In genomic region chr2:108189316-108189715, GRCh38 we compare ENCODE assay signal across 26 cellular contexts. TPM values are rescaled to one million over a fixed set of nuclear protein-coding genes. Genes with fewer than 3 reads are reported as not detected.
DNase-seq lines count a peak whose midpoint lies in the region; ATAC-seq, FAIRE-seq and TF ChIP-seq lines count a peak whose summit lies in the region.
"Had no signal": no experiment of that assay in that cellular context is flagged by ENCODE, and none has a peak within 500 bp of the region (broad histone marks: within the 10 kb centered on the region; RNA-seq: fewer than 3 reads in every experiment).

No MANE protein-coding gene starts in this region.

- H3K36me3 Mint-ChIP-seq in nephron progenitor cell (ENCODE audit: low read depth) = no peaks in the 10 kb centered on the region
- H3K36me3 Mint-ChIP-seq: naive thymus-derived CD4-positive, alpha-beta T cell; stimulated activated memory B cell treated with anti-CD40 and anti-IgM and Interleukin-4, amounts not matched to agents 10 μg/mL and 1 μg/mL and 100 μg/mL, for 72 hours; type B pancreatic cell had no signal

- H2BK20ac ChIP-seq in H1 (ENCODE audit: low read length) = no peak overlapping the region

- BruUV-seq in PC-9 (replicated peaks; lab: Mats Ljungman, UMichigan) = no TSS peak

- H2BK120ac ChIP-seq in H1 (replicated peaks; ENCODE audit: low read depth, low read length) = no peak overlapping the region

- H3K56ac ChIP-seq in H1 (replicated peaks; ENCODE audit: insufficient read length, low read depth, low read length) = no peak overlapping the region

- H3K14ac ChIP-seq in H1 (ENCODE audit: insufficient read length) = no peak overlapping the region

- H3K27me3 ChIP-seq in PC-9 (ENCODE audit: insufficient read depth, low read depth) (no peaks in the 10 kb centered on the region), H1 (replicated peaks in 1 of 4; ENCODE audit: control insufficient read depth in 3 of 4, extremely low read depth in 1 of 4, insufficient read depth in 3 of 4, low read length in 3 of 4) (no peaks in the 10 kb centered on the region), pancreas (peaks cover 0 to 2% (median 0%) of the 10 kb centered on the region in 4 donors), prostate gland (replicated peaks; ENCODE audit: insufficient read depth) (no peaks in the 10 kb centered on the region)
- H3K27me3 ChIP-seq: BE2C, body of pancreas had no signal

- H3K4me1 ChIP-seq in PC-9 (replicated peaks; ENCODE audit: insufficient read depth) = peaks cover 11% of the 10 kb centered on the region
- no peaks in the 10 kb centered on the region for H3K4me1 ChIP-seq in H1 (replicated peaks in 1 of 4; ENCODE audit: control insufficient read depth in 3 of 4, insufficient read depth in 4 of 4, low read length in 3 of 4)
- no peaks in the 10 kb centered on the region for H3K4me1 ChIP-seq in pancreas
- no peaks in the 10 kb centered on the region for H3K4me1 ChIP-seq in prostate gland (replicated peaks)
- H3K4me1 ChIP-seq: BE2C, body of pancreas, lower lobe of right lung had no signal

- DNase-seq in HCEC 1CT (peak; percentile 60), PC-9 (no peak), H1 (ENCODE audit: low read depth in 1 of 2, low spot score in 2 of 2) (no peak), nephron progenitor cell (no peak), pancreas (no peak), NAMALWA (ENCODE audit: low spot score) (no peak), prostate gland (ENCODE audit: low spot score) (no peak)
- DNase-seq: activated CD4-positive, alpha-beta T cell treated with anti-CD3 and anti-CD28 coated beads, Interleukin-2, amount 10 ng/mL, durations not matched to agents 24 days and 14 days; activated CD8-positive, alpha-beta memory T cell treated with anti-CD3 and anti-CD28 coated beads, Interleukin-2, amount 50 U/mL, for 48 hours; activated naive CD4-positive, alpha-beta T cell; BE2C; body of pancreas; H9; lower lobe of right lung; naive thymus-derived CD4-positive, alpha-beta T cell; NCI-H1436; NCI-H2227 treated with DMSO at 0.1 percent for 48 hours; posterior cingulate gyrus; stimulated activated CD4-positive, alpha-beta T cell treated with anti-CD3 and anti-CD28 coated beads, Interleukin-12 subunit alpha, Interleukin-12 subunit beta, amount 100 ng/mL, for 4 hours had no signal

- H3K23ac ChIP-seq in H1 (ENCODE audit: insufficient read length) = no peak overlapping the region

- H3K4me1 Mint-ChIP-seq in nephron progenitor cell = peaks cover 17% of the 10 kb centered on the region
- H3K4me1 Mint-ChIP-seq: activated CD4-positive, alpha-beta T cell treated with anti-CD3 and anti-CD28 coated beads, Interleukin-2, amount 10 ng/mL, durations not matched to agents 24 days and 14 days; naive thymus-derived CD4-positive, alpha-beta T cell; stimulated activated memory B cell treated with anti-CD40 and anti-IgM and Interleukin-4, amounts not matched to agents 10 μg/mL and 1 μg/mL and 100 μg/mL, for 72 hours had no signal

- ATAC-seq in pancreas (no peak), HG02759 (IDR thresholded peaks at IDR 0.05; ENCODE audit: unreplicated experiment) (no peak)
- ATAC-seq: body of pancreas; lower lobe of right lung; naive thymus-derived CD4-positive, alpha-beta T cell; stimulated activated memory B cell treated with anti-CD40 and anti-IgM and Interleukin-4, amounts not matched to agents 10 μg/mL and 1 μg/mL and 100 μg/mL, for 72 hours had no signal

- no peak for TF ChIP-seq EP300 in H1 (IDR thresholded peaks at IDR 0.05; ENCODE audit: borderline replicate concordance in 1 of 2, low read depth in 2 of 2, low read length in 2 of 2)

- H3K79me1 ChIP-seq in H1 (ENCODE audit: low read depth, low read length) = no peaks in the 10 kb centered on the region

- FAIRE-seq in H1 (lab: Jason Lieb, UNC) (no peak), pancreas (lab: Jason Lieb, UNC) (no peak)
- FAIRE-seq: D721Med had no signal

- no peak overlapping the region for H4K5ac ChIP-seq in H1 (ENCODE audit: insufficient read length, low read depth, low read length)

- TF ChIP-seq RAD21 in H1 (IDR thresholded peaks at IDR 0.05 in 1 of 2, conservative IDR thresholded peaks at IDR 0.05 in 1 of 2; ENCODE audit: low read depth in 2 of 2, low read length in 2 of 2) = no peak

- no peak overlapping the region for H4K91ac ChIP-seq in H1 (replicated peaks; ENCODE audit: insufficient read length, low read length)

- H4K20me1 ChIP-seq in PC-9 (ENCODE audit: insufficient read depth) = no peaks in the 10 kb centered on the region
- H4K20me1 ChIP-seq in H1 (replicated peaks in 1 of 2; ENCODE audit: control insufficient read depth in 1 of 2, insufficient read depth in 2 of 2, low read length in 2 of 2) = no peaks in the 10 kb centered on the region

- intact Hi-C loops in PC-9 (cut with micrococcal nuclease; ENCODE audit: unreplicated experiment) = no loop called here
- intact Hi-C loops in pancreas (cut with DNase I) = no loop called here
- intact Hi-C loops in prostate gland (cut with DNase I) = no loop called here

- H3K4me3 Mint-ChIP-seq in nephron progenitor cell = no peak overlapping the region
- H3K4me3 Mint-ChIP-seq: activated CD4-positive, alpha-beta T cell treated with anti-CD3 and anti-CD28 coated beads, Interleukin-2, amount 10 ng/mL, durations not matched to agents 24 days and 14 days; dendritic cell treated with granulocyte-macrophage colony-stimulating factor and Interleukin-4, amounts not matched to agents 40 ng/mL and 50 ng/mL, for 4 days; H9; naive thymus-derived CD4-positive, alpha-beta T cell; stimulated activated memory B cell treated with anti-CD40 and anti-IgM and Interleukin-4, amounts not matched to agents 10 μg/mL and 1 μg/mL and 100 μg/mL, for 72 hours; type B pancreatic cell had no signal

- H2BK15ac ChIP-seq in H1 (ENCODE audit: low read length) = no peak overlapping the region

- TF ChIP-seq CTCF in PC-9 (conservative IDR thresholded peaks at IDR 0.05) (no peak), H1 (IDR thresholded peaks at IDR 0.05; ENCODE audit: control extremely low read depth in 1 of 3, insufficient read depth in 1 of 3, low read depth in 1 of 3, low read length in 3 of 3) (no peak), nephron progenitor cell (IDR thresholded peaks at IDR 0.05) (no peak), pancreas (IDR thresholded peaks at IDR 0.05) (no peak), prostate gland (IDR thresholded peaks at IDR 0.05) (no peak)

- H3K79me2 ChIP-seq in PC-9 (ENCODE audit: low read depth) = no peaks in the 10 kb centered on the region
- H3K79me2 ChIP-seq in H1 (ENCODE audit: control insufficient read depth in 1 of 2, insufficient read depth in 2 of 2, low read length in 2 of 2) = no peaks in the 10 kb centered on the region

- no peak overlapping the region for H3K4ac ChIP-seq in H1 (replicated peaks; ENCODE audit: insufficient read length, low read depth, low read length)

- H3F3A ChIP-seq in PC-9 (ENCODE audit: insufficient read depth, low read depth) = peaks cover 11% of the 10 kb centered on the region

- H3K18ac ChIP-seq in H1 (ENCODE audit: extremely low read depth, low read length) = no peak overlapping the region

- peak overlapping the region; percentile 71 for H3K27ac Mint-ChIP-seq in nephron progenitor cell
- H3K27ac Mint-ChIP-seq: activated CD4-positive, alpha-beta T cell treated with anti-CD3 and anti-CD28 coated beads, Interleukin-2, amount 10 ng/mL, durations not matched to agents 24 days and 14 days; dendritic cell treated with granulocyte-macrophage colony-stimulating factor and Interleukin-4, amounts not matched to agents 40 ng/mL and 50 ng/mL, for 4 days; H9; naive thymus-derived CD4-positive, alpha-beta T cell; stimulated activated memory B cell treated with anti-CD40 and anti-IgM and Interleukin-4, amounts not matched to agents 10 μg/mL and 1 μg/mL and 100 μg/mL, for 72 hours; type B pancreatic cell had no signal

- CTCF ChIA-PET in PC-9 (lab: Charles Lee) (no interaction called here), H1 (lab: Charles Lee; ENCODE audit: partially characterized antibody) (no interaction called here)

- TF ChIP-seq POLR2A in H1 (IDR thresholded peaks at IDR 0.05; ENCODE audit: control extremely low read depth in 1 of 2, low read depth in 2 of 2, low read length in 2 of 2) = no peak
- no peak for TF ChIP-seq POLR2A in prostate gland (IDR thresholded peaks at IDR 0.05)

- H2AK5ac ChIP-seq in H1 (ENCODE audit: low read depth, low read length) = no peak overlapping the region

- no peak overlapping the region for H2BK12ac ChIP-seq in H1 (ENCODE audit: low read depth, low read length)

- no peaks in the 10 kb centered on the region for H3K9me3 Mint-ChIP-seq in nephron progenitor cell
- H3K9me3 Mint-ChIP-seq: activated CD4-positive, alpha-beta T cell treated with anti-CD3 and anti-CD28 coated beads, Interleukin-2, amount 10 ng/mL, durations not matched to agents 24 days and 14 days; dendritic cell treated with granulocyte-macrophage colony-stimulating factor and Interleukin-4, amounts not matched to agents 40 ng/mL and 50 ng/mL, for 4 days; naive thymus-derived CD4-positive, alpha-beta T cell; type B pancreatic cell had no signal

- WGBS in H1 (ENCODE audit: extremely low coverage in 1 of 2, insufficient coverage in 1 of 2, insufficient read length in 1 of 2, insufficient replicate concordance in 2 of 2, low coverage in 1 of 2, low lambda C conversion rate in 2 of 2, missing lambda C conversion rate in 1 of 2), 2 experiments = 67% methylated on average over 1 of the region's 1 CpG; no CpG with 5 or more reads in 1 of the 2 experiments
- WGBS in pancreas, 2 donors = 26 to 60% methylated on average over 1 of the region's 1 CpG
- WGBS in prostate gland = 37% methylated on average over 1 of the region's 1 CpG

- no peak overlapping the region for H3K9ac ChIP-seq in H1 (replicated peaks in 1 of 4; ENCODE audit: extremely low read depth in 1 of 4, low read depth in 3 of 4, low read length in 3 of 4)

- POLR2A ChIA-PET in PC-9 (lab: Charles Lee; ENCODE audit: unreplicated experiment) (no interaction called here), H1 (lab: Charles Lee; ENCODE audit: partially characterized antibody) (no interaction called here)

- no peak overlapping the region for H3K4me3 ChIP-seq in PC-9
- no peak overlapping the region for H3K4me3 ChIP-seq in H1 (ENCODE audit: extremely low read depth in 1 of 4, insufficient read depth in 2 of 4, low read depth in 3 of 4, low read length in 4 of 4)
- H3K4me3 ChIP-seq in pancreas = no peak overlapping the region
- no peak overlapping the region for H3K4me3 ChIP-seq in prostate gland
- H3K4me3 ChIP-seq: body of pancreas, lower lobe of right lung, SK-N-MC had no signal

- H3K9me3 ChIP-seq in PC-9 (ENCODE audit: insufficient read depth, low read depth) (peaks cover 6% of the 10 kb centered on the region; the same call in 1 of the 2 replicates), H1 (ENCODE audit: insufficient read depth in 2 of 2, low read depth in 1 of 2, low read length in 1 of 2) (no peaks in the 10 kb centered on the region), pancreas (no peaks in the 10 kb centered on the region), prostate gland (no peaks in the 10 kb centered on the region)
- H3K9me3 ChIP-seq: BE2C, body of pancreas, lower lobe of right lung had no signal

- H3K23me2 ChIP-seq in H1 (ENCODE audit: low read depth, low read length) = no peaks in the 10 kb centered on the region

- H2BK5ac ChIP-seq in H1 (ENCODE audit: low read depth, low read length) = no peak overlapping the region

- H4K8ac ChIP-seq in H1 (ENCODE audit: extremely low read depth, insufficient read depth, low read length) = no peak overlapping the region

- H3K4me2 ChIP-seq in PC-9 (no peak overlapping the region), H1 (ENCODE audit: insufficient read depth in 1 of 2, low read depth in 2 of 2, low read length in 2 of 2) (no peak overlapping the region)

- no peak overlapping the region for H3K27ac ChIP-seq in PC-9
- H3K27ac ChIP-seq in H1 (ENCODE audit: low read depth, low read length) = no peak overlapping the region
- no peak overlapping the region for H3K27ac ChIP-seq in pancreas
- no peak overlapping the region for H3K27ac ChIP-seq in prostate gland
- H3K27ac ChIP-seq: body of pancreas, epithelial cell of prostate, lower lobe of right lung, SK-N-MC had no signal

- H3K9me2 ChIP-seq in PC-9 (ENCODE audit: insufficient read depth) = no peaks in the 10 kb centered on the region; the same call in 1 of the 2 replicates

- H3K36me3 ChIP-seq in PC-9 (ENCODE audit: low read depth) = no peaks in the 10 kb centered on the region
- H3K36me3 ChIP-seq in H1 (ENCODE audit: control insufficient read depth in 2 of 4, insufficient read depth in 4 of 4, low read length in 3 of 4) = no peaks in the 10 kb centered on the region
- H3K36me3 ChIP-seq in pancreas = no peaks in the 10 kb centered on the region
- no peaks in the 10 kb centered on the region for H3K36me3 ChIP-seq in prostate gland
- H3K36me3 ChIP-seq: BE2C, lower lobe of right lung had no signal

- no peaks in the 10 kb centered on the region for H3K27me3 Mint-ChIP-seq in nephron progenitor cell (ENCODE audit: low read depth, poor library complexity)
- H3K27me3 Mint-ChIP-seq: dendritic cell treated with granulocyte-macrophage colony-stimulating factor and Interleukin-4, amounts not matched to agents 40 ng/mL and 50 ng/mL, for 4 days; type B pancreatic cell had no signal

- H2AFZ ChIP-seq in PC-9 (0 out of 2 replicates have a peak overlapping the region, but pooled peaks have one; percentile 27), H1 (ENCODE audit: low read length) (peak overlapping the region; percentile 54; the same call in 1 of the 2 replicates)

RNA-seq across cellular contexts. Expression of gene SULT1C3, which starts 50.5 kb away (rescaled TPM):
- total RNA-seq in PC-9 (2021) = not detected in 2 replicates
- total RNA-seq in H1 (2021; fragmentation: NEBNext Ultra II Directional; extraction: Animal tissue kit (Norgen Biotek cat#: 25700)) = not detected in 2 replicates
- not detected in 2 replicates for polyA plus RNA-seq in H1 (2011; rRNA removed)
- not detected for polyA plus RNA-seq in H1 (2011; cell fraction: cytosol; rRNA removed)
- not detected for polyA plus RNA-seq in H1 (2011; cell fraction: nucleus; rRNA removed)
- not detected in 4 replicates for polyA plus RNA-seq in H1 (2012, experiment 1 of 2)
- not detected for polyA plus RNA-seq in H1 (2012, experiment 2 of 2)
- not detected for polyA plus RNA-seq in H1 (2013, experiment 1 of 2)
- not detected for polyA plus RNA-seq in H1 (2013, experiment 2 of 2)
- polyA minus RNA-seq in H1 (2011; rRNA and poly(A)+ RNA removed) = not detected in 2 replicates
- polyA minus RNA-seq in H1 (2011; cell fraction: cytosol; rRNA and poly(A)+ RNA removed) = not detected
- not detected for polyA minus RNA-seq in H1 (2011; cell fraction: nucleus; rRNA and poly(A)+ RNA removed)
- not detected for total RNA-seq in pancreas
- not detected for polyA plus RNA-seq in pancreas
- total RNA-seq in prostate gland = not detected
- total RNA-seq: activated CD4-positive, alpha-beta T cell treated with anti-CD3 and anti-CD28 coated beads, Interleukin-2, amount 10 ng/mL, durations not matched to agents 24 days and 14 days; body of pancreas; H9; lower lobe of right lung; naive thymus-derived CD4-positive, alpha-beta T cell had no signal
- polyA plus RNA-seq: naive thymus-derived CD4-positive, alpha-beta T cell had no signal
